ENCODE assay signal across 8 cellular contexts in genomic region chr1:2414297-2414958, GRCh38. TPM values are rescaled to one million over a fixed set of nuclear protein-coding genes. Genes with fewer than 3 reads are reported as not detected.
A peak's percentile ranks its signal among the peaks of the same experiment; 100 is the strongest.
DNase-seq lines count a peak whose midpoint lies in the region; ATAC-seq and TF ChIP-seq lines count a peak whose summit lies in the region.

No MANE protein-coding gene starts in this region.

- H3K27ac ChIP-seq in ascending aorta = peak overlapping the region in 1 of 2 donors; percentile 4
- H3K27ac ChIP-seq in gastrocnemius medialis = no peak overlapping the region

- ATAC-seq in gastrocnemius medialis (no peak), GM18517 (IDR thresholded peaks at IDR 0.05; ENCODE audit: unreplicated experiment) (no peak)

- peak; percentile 91 for TF ChIP-seq CTCF in GM12865 (IDR thresholded peaks at IDR 0.05; ENCODE audit: insufficient read depth, low read depth, low read length, missing control alignments)
- TF ChIP-seq CTCF in ascending aorta (IDR thresholded peaks at IDR 0.05) = peak; percentile 92 to 97 (median 93)
- TF ChIP-seq CTCF in gastrocnemius medialis (IDR thresholded peaks at IDR 0.05 in 4 of 5, conservative IDR thresholded peaks at IDR 0.05 in 1 of 5) = peak; percentile 84 to 97 (median 95)

- peak overlapping the region; percentile 85 for H3K4me3 ChIP-seq in GM12865 (ENCODE audit: low read depth, low read length)
- H3K4me3 ChIP-seq in ascending aorta = peak overlapping the region in 1 of 2 donors; percentile 87
- H3K4me3 ChIP-seq in gastrocnemius medialis = no peak overlapping the region

- H3K27me3 ChIP-seq in ascending aorta (peaks cover 6% of the 10 kb centered on the region), gastrocnemius medialis (peaks cover 29 to 44% (median 39%) of the 10 kb centered on the region in 3 donors)

- H3K4me1 ChIP-seq in ascending aorta = peaks cover 12 to 26% of the 10 kb centered on the region in 2 donors
- H3K4me1 ChIP-seq in gastrocnemius medialis = peaks cover 22 to 24% of the 10 kb centered on the region in 2 donors

- TF ChIP-seq POLR2A in gastrocnemius medialis (IDR thresholded peaks at IDR 0.05) = no peak

- in situ Hi-C loops in gastrocnemius medialis (cut with MboI; ENCODE audit: low sequenced_read_pairs in 4 of 4) = loop anchor here (10.0 to 25.0 kb wide), 2 partner anchors 130 to 373 kb away; no protein-coding TSS in a partner anchor

- H3K9me3 ChIP-seq in ascending aorta = no peaks in the 10 kb centered on the region
- H3K9me3 ChIP-seq in gastrocnemius medialis = no peaks in the 10 kb centered on the region

- intact Hi-C loops in ascending aorta (cut with DNase I) = loop anchor here (2.0 to 10.0 kb wide), 2 partner anchors 372 to 1010 kb away; no protein-coding TSS in a partner anchor
- intact Hi-C loops in gastrocnemius medialis (cut with DNase I; ENCODE audit: low total_unique reads) = loop anchor here (1.0 kb wide), 2 partner anchors 134 to 372 kb away; no protein-coding TSS in a partner anchor

- DNase-seq in GM12865 (ENCODE audit: low read depth) (peak; percentile 84), NCI-H1105 treated with DMSO at 0.1 percent for 48 hours (lab: John Stamatoyannopoulos, UW) (peak; percentile 51), T-helper 22 cell (ENCODE audit: low read depth) (peak; percentile 57), ascending aorta (ENCODE audit: low spot score in 2 of 2) (peak in 1 of 2 donors; percentile 82), hippocampal formation (lab: John Stamatoyannopoulos, UW) (peak; percentile 27 to 65), gastrocnemius medialis (peak; percentile 38 to 57), NCI-H774 (lab: John Stamatoyannopoulos, UW) (no peak)

- peaks cover 3 to 4% of the 10 kb centered on the region in 2 donors for H3K36me3 ChIP-seq in ascending aorta
- no peaks in the 10 kb centered on the region for H3K36me3 ChIP-seq in gastrocnemius medialis

RNA-seq across cellular contexts. Expression of gene PEX10, which starts 2.1 kb away (rescaled TPM):
- total RNA-seq in ascending aorta (26.1 TPM), gastrocnemius medialis (10 to 100 TPM; 19.2 to 25.7 (median 22.6) TPM)

RNA-seq across cellular contexts. Expression of gene RER1, which starts 22.8 kb away (rescaled TPM):
- total RNA-seq in ascending aorta (61.3 TPM), gastrocnemius medialis (10 to 100 TPM; 51.1 to 60.5 (median 55.4) TPM)

RNA-seq across cellular contexts. Expression of gene MORN1, which starts 23.1 kb away (rescaled TPM):
- 18.4 TPM for total RNA-seq in ascending aorta
- total RNA-seq in gastrocnemius medialis = 1 to 10 TPM; 1.9 to 4.7 (median 3.5) TPM
